Comparison of ENCODE assay signal across 9 cellular contexts in genomic region chr2:32948266-32948665, GRCh38. TPM values are rescaled to one million over a fixed set of nuclear protein-coding genes. Genes with fewer than 3 reads are reported as not detected.
A peak's percentile ranks its signal among the peaks of the same experiment; 100 is the strongest.
DNase-seq lines count a peak whose midpoint lies in the region; ATAC-seq, FAIRE-seq and TF ChIP-seq lines count a peak whose summit lies in the region.
"Had no signal": no experiment of that assay in that cellular context is flagged by ENCODE, and none has a peak within 500 bp of the region (broad histone marks: within the 10 kb centered on the region; RNA-seq: fewer than 3 reads in every experiment).

No MANE protein-coding gene starts in this region.

- H3K56ac ChIP-seq in H1 (replicated peaks; ENCODE audit: insufficient read length, low read depth, low read length), result no peak overlapping the region

- H3K27ac ChIP-seq in BLaER1 treated with 17β-estradiol and CSF1 and Interleukin-3, amounts not matched to agents 10 nM and 100 nM, result no peak overlapping the region
- H3K27ac ChIP-seq in H1 (ENCODE audit: low read depth, low read length), result no peak overlapping the region
- H3K27ac ChIP-seq in neural cell (ENCODE audit: low read length), result no peak overlapping the region

- no peak overlapping the region for H3K9ac ChIP-seq in BLaER1 treated with 17β-estradiol and CSF1 and Interleukin-3, amounts not matched to agents 10 nM and 100 nM
- H3K9ac ChIP-seq in H1 (replicated peaks in 1 of 4; ENCODE audit: extremely low read depth in 1 of 4, low read depth in 3 of 4, low read length in 3 of 4) (peak overlapping the region in 2 of 4 experiments; percentile 4 to 54; a peak in 3 of 7 replicates), neural cell (ENCODE audit: low read length) (no peak overlapping the region)

- no peak overlapping the region; the same call in 1 of the 2 replicates for H3K18ac ChIP-seq in H1 (ENCODE audit: extremely low read depth, low read length)

- H4K20me1 ChIP-seq in BLaER1 treated with 17β-estradiol and CSF1 and Interleukin-3, amounts not matched to agents 10 nM and 100 nM, result peaks cover 0 to 42% (median 0%) of the 10 kb centered on the region in 11 experiments; a peak in 6 of 22 replicates
- H4K20me1 ChIP-seq in H1 (replicated peaks in 1 of 2; ENCODE audit: control insufficient read depth in 1 of 2, insufficient read depth in 2 of 2, low read length in 2 of 2), result no peaks in the 10 kb centered on the region
- H4K20me1 ChIP-seq in neural cell (ENCODE audit: insufficient read depth), result no peaks in the 10 kb centered on the region

- no peak overlapping the region for H3K14ac ChIP-seq in H1 (ENCODE audit: insufficient read length)

- TF ChIP-seq RAD21 in H1 (IDR thresholded peaks at IDR 0.05 in 1 of 2, conservative IDR thresholded peaks at IDR 0.05 in 1 of 2; ENCODE audit: low read depth in 2 of 2, low read length in 2 of 2) (no peak), neural cell (conservative IDR thresholded peaks at IDR 0.05) (no peak)

- H3K4me1 ChIP-seq in BLaER1 treated with 17β-estradiol and CSF1 and Interleukin-3, amounts not matched to agents 10 nM and 100 nM, result peaks cover 10 to 29% (median 21%) of the 10 kb centered on the region in 10 experiments
- H3K4me1 ChIP-seq in H1 (replicated peaks in 1 of 4; ENCODE audit: control insufficient read depth in 3 of 4, insufficient read depth in 4 of 4, low read length in 3 of 4), result peaks cover 2 to 5% (median 3%) of the 10 kb centered on the region in 4 experiments; a peak in 3 of 7 replicates

- TF ChIP-seq POLR2A in H1 (IDR thresholded peaks at IDR 0.05; ENCODE audit: control extremely low read depth in 1 of 2, low read depth in 2 of 2, low read length in 2 of 2), result no peak

- peak overlapping the region in 8 of 11 experiments; percentile 96 to 100 (median 99); a peak in 14 of 22 replicates for H3K4me2 ChIP-seq in BLaER1 treated with 17β-estradiol and CSF1 and Interleukin-3, amounts not matched to agents 10 nM and 100 nM
- H3K4me2 ChIP-seq in H1 (ENCODE audit: insufficient read depth in 1 of 2, low read depth in 2 of 2, low read length in 2 of 2) (peak overlapping the region; percentile 59 to 72), neural cell (ENCODE audit: low read length) (peak overlapping the region; percentile 38)

- no peak overlapping the region for H3K23ac ChIP-seq in H1 (ENCODE audit: insufficient read length)

- H3K4ac ChIP-seq in H1 (replicated peaks; ENCODE audit: insufficient read length, low read depth, low read length), result no peak overlapping the region

- H4K8ac ChIP-seq in H1 (ENCODE audit: extremely low read depth, insufficient read depth, low read length), result no peak overlapping the region

- no peak for FAIRE-seq in H1 (lab: Jason Lieb, UNC)

- H2BK15ac ChIP-seq in H1 (ENCODE audit: low read length), result 0 out of 2 replicates have a peak overlapping the region, but pooled peaks have one; percentile 16

- TF ChIP-seq EP300 in H1 (IDR thresholded peaks at IDR 0.05; ENCODE audit: borderline replicate concordance in 1 of 2, low read depth in 2 of 2, low read length in 2 of 2) (no peak), neural cell (conservative IDR thresholded peaks at IDR 0.05; ENCODE audit: poor library complexity, severe bottlenecking) (no peak)

- peaks cover 13% of the 10 kb centered on the region for H3K23me2 ChIP-seq in H1 (ENCODE audit: low read depth, low read length)

- H2BK120ac ChIP-seq in H1 (replicated peaks; ENCODE audit: low read depth, low read length), result no peak overlapping the region

- H3K36me3 ChIP-seq in BLaER1 treated with 17β-estradiol and CSF1 and Interleukin-3, amounts not matched to agents 10 nM and 100 nM, result no peaks in the 10 kb centered on the region
- H3K36me3 ChIP-seq in MG63 (no peaks in the 10 kb centered on the region), H1 (ENCODE audit: control insufficient read depth in 2 of 4, insufficient read depth in 4 of 4, low read length in 3 of 4) (no peaks in the 10 kb centered on the region), neural cell (ENCODE audit: insufficient read depth, low read length) (no peaks in the 10 kb centered on the region)

- H2BK12ac ChIP-seq in H1 (ENCODE audit: low read depth, low read length), result no peak overlapping the region

- no peak for TF ChIP-seq CTCF in H1 (IDR thresholded peaks at IDR 0.05; ENCODE audit: control extremely low read depth in 1 of 3, insufficient read depth in 1 of 3, low read depth in 1 of 3, low read length in 3 of 3)
- no peak for TF ChIP-seq CTCF in neural cell (IDR thresholded peaks at IDR 0.05; ENCODE audit: poor library complexity, severe bottlenecking)

- POLR2A ChIA-PET in H1 (lab: Charles Lee; ENCODE audit: partially characterized antibody), result interaction anchor here (1.0 to 2.2 kb wide), 5 partner anchors 10 to 40 kb away, joined by 3 to 8 read pairs (median 4); no protein-coding TSS in a partner anchor

- 76% methylated on average over 3 of the region's 3 CpGs; no CpG with 5 or more reads in 1 of the 2 experiments for WGBS in H1 (ENCODE audit: extremely low coverage in 1 of 2, insufficient coverage in 1 of 2, insufficient read length in 1 of 2, insufficient replicate concordance in 2 of 2, low coverage in 1 of 2, low lambda C conversion rate in 2 of 2, missing lambda C conversion rate in 1 of 2), 2 experiments

- no peaks in the 10 kb centered on the region for H3F3A ChIP-seq in neural cell (ENCODE audit: insufficient read depth, low read length, poor library complexity, severe bottlenecking)

- no peak overlapping the region for H2BK5ac ChIP-seq in H1 (ENCODE audit: low read depth, low read length)

- DNase-seq in MG63, result no peak
- DNase-seq in H1 (ENCODE audit: low read depth in 1 of 2, low spot score in 2 of 2), result no peak
- DNase-seq in stimulated activated CD4-positive, alpha-beta T cell treated with anti-CD3 and anti-CD28 coated beads, Interleukin-15, amount 100 ng/mL, for 24 hours, result no peak
- no peak for DNase-seq in NCI-H2029 treated with DMSO at 0.1 percent for 48 hours (lab: John Stamatoyannopoulos, UW)
- DNase-seq: activated CD4-positive, alpha-beta T cell treated with anti-CD3 and anti-CD28 coated beads, Interleukin-2, amount 50 U/mL, for 1 hour had no signal

- H4K5ac ChIP-seq in H1 (ENCODE audit: insufficient read length, low read depth, low read length), result no peak overlapping the region

- no peak overlapping the region for H4K91ac ChIP-seq in H1 (replicated peaks; ENCODE audit: insufficient read length, low read length)

- H3K79me2 ChIP-seq in H1 (ENCODE audit: control insufficient read depth in 1 of 2, insufficient read depth in 2 of 2, low read length in 2 of 2) (no peaks in the 10 kb centered on the region), neural cell (replicated peaks; ENCODE audit: insufficient read depth, low read length) (no peaks in the 10 kb centered on the region)

- H3K4me3 ChIP-seq in BLaER1 treated with 17β-estradiol and CSF1 and Interleukin-3, amounts not matched to agents 10 nM and 100 nM, result peak overlapping the region in 5 of 10 experiments; percentile 73 to 85 (median 77); a peak in 9 of 20 replicates
- peak overlapping the region; percentile 59 for H3K4me3 ChIP-seq in MG63
- peak overlapping the region; percentile 39 to 67 (median 52); a peak in 7 of 8 replicates for H3K4me3 ChIP-seq in H1 (ENCODE audit: extremely low read depth in 1 of 4, insufficient read depth in 2 of 4, low read depth in 3 of 4, low read length in 4 of 4)
- H3K4me3 ChIP-seq in neural cell (ENCODE audit: low read length), result peak overlapping the region; percentile 72

- H3K9me3 ChIP-seq in BLaER1 treated with 17β-estradiol and CSF1 and Interleukin-3, amounts not matched to agents 10 nM and 100 nM (replicated peaks in 1 of 11), result peaks cover 0 to 10% (median 0%) of the 10 kb centered on the region in 11 experiments; a peak in 8 of 22 replicates
- no peaks in the 10 kb centered on the region for H3K9me3 ChIP-seq in MG63
- no peaks in the 10 kb centered on the region for H3K9me3 ChIP-seq in H1 (ENCODE audit: insufficient read depth in 2 of 2, low read depth in 1 of 2, low read length in 1 of 2)
- H3K9me3 ChIP-seq in neural cell (ENCODE audit: low read length), result no peaks in the 10 kb centered on the region

- no peak overlapping the region for H2AK5ac ChIP-seq in H1 (ENCODE audit: low read depth, low read length)

- no peaks in the 10 kb centered on the region; the same call in 1 of the 2 replicates for H3K79me1 ChIP-seq in H1 (ENCODE audit: low read depth, low read length)

- H2BK20ac ChIP-seq in H1 (ENCODE audit: low read length), result no peak overlapping the region

- no peaks in the 10 kb centered on the region for H3K9me2 ChIP-seq in neural cell (ENCODE audit: insufficient read depth, low read length)

- no peak for ATAC-seq in activated CD4-positive, CD25-positive, alpha-beta regulatory T cell treated with anti-CD3 and anti-CD28 coated beads, Interleukin-2, amount 50 U/mL, for 24 hours
- no peak for ATAC-seq in GM18502 (IDR thresholded peaks at IDR 0.05; ENCODE audit: poor library complexity, unreplicated experiment)

- CTCF ChIA-PET in H1 (lab: Charles Lee; ENCODE audit: partially characterized antibody), result interaction anchor here (0.8 to 1.5 kb wide), 7 partner anchors 13 to 319 kb away, joined by 3 to 4 read pairs (median 3); no protein-coding TSS in a partner anchor

- H3K27me3 ChIP-seq in BLaER1 treated with 17β-estradiol and CSF1 and Interleukin-3, amounts not matched to agents 10 nM and 100 nM, result peaks cover 16 to 100% (median 20%) of the 10 kb centered on the region in 11 experiments; a peak in 21 of 22 replicates
- H3K27me3 ChIP-seq in MG63 (no peaks in the 10 kb centered on the region), H1 (replicated peaks in 1 of 4; ENCODE audit: control insufficient read depth in 3 of 4, extremely low read depth in 1 of 4, insufficient read depth in 3 of 4, low read length in 3 of 4) (no peaks in the 10 kb centered on the region), neural cell (ENCODE audit: insufficient read depth, low read depth, low read length) (peaks cover 5% of the 10 kb centered on the region)

- H2AFZ ChIP-seq in H1 (ENCODE audit: low read length) (no peak overlapping the region), neural cell (ENCODE audit: low read depth, low read length) (no peak overlapping the region)

TF ChIP-seq in H1, 55 proteins besides CTCF, POLR2A, EP300 and RAD21 (continues in another document):
- peak; percentile 68 for TF ChIP-seq MAFK (IDR thresholded peaks at IDR 0.05; ENCODE audit: low read depth, low read length)

TF ChIP-seq in neural cell, 6 proteins besides CTCF, POLR2A, EP300 and RAD21 (continues in another document):
- no peak for TF ChIP-seq TAF1 (IDR thresholded peaks at IDR 0.05; ENCODE audit: low read depth)

RNA-seq across cellular contexts. Expression of gene LTBP1, which starts 1.5 kb away (rescaled TPM):
- total RNA-seq in MG63 (2014; rRNA removed; shearing (Covaris generic); ENCODE audit: low replicate concordance), result 93.9 and 95.7 TPM in 2 replicates
- 23.8 and 24.7 TPM in 2 replicates for total RNA-seq in H1 (2021; fragmentation: NEBNext Ultra II Directional; extraction: Animal tissue kit (Norgen Biotek cat#: 25700))
- polyA plus RNA-seq in H1 (2011; rRNA removed) (14.0 and 15.4 TPM in 2 replicates), neural cell (1.8 and 3.4 TPM in 2 replicates)
- 19.1 TPM for polyA plus RNA-seq in H1 (2011; cell fraction: cytosol; rRNA removed)
- polyA plus RNA-seq in H1 (2011; cell fraction: nucleus; rRNA removed), result 22.1 TPM
- 22.6 to 24.5 TPM (median 24.0 TPM) in 4 replicates for polyA plus RNA-seq in H1 (2012, experiment 1 of 2)
- 3.1 TPM for polyA plus RNA-seq in H1 (2012, experiment 2 of 2)
- polyA plus RNA-seq in H1 (2013, experiment 1 of 2), result 31.2 TPM
- polyA plus RNA-seq in H1 (2013, experiment 2 of 2), result 23.3 TPM
- 39.6 and 58.9 TPM in 2 replicates for polyA minus RNA-seq in H1 (2011; rRNA and poly(A)+ RNA removed)
- 20.6 TPM for polyA minus RNA-seq in H1 (2011; cell fraction: cytosol; rRNA and poly(A)+ RNA removed)
- polyA minus RNA-seq in H1 (2011; cell fraction: nucleus; rRNA and poly(A)+ RNA removed), result 21.7 TPM
- polyA minus RNA-seq in neural cell, result 2.7 and 3.2 TPM in 2 replicates

Comparison
In these comparisons a context has a peak if more than half of its experiments do, and no peak if none do; other contexts are left out.
1. H3K4me2 ChIP-seq: peak in every context shown above with its lines; median percentile 99 in BLaER1 treated with 17β-estradiol and CSF1 and Interleukin-3, amounts not matched to agents 10 nM and 100 nM; 66 in H1; 38 in neural cell.